In the genomic region with DNA sequence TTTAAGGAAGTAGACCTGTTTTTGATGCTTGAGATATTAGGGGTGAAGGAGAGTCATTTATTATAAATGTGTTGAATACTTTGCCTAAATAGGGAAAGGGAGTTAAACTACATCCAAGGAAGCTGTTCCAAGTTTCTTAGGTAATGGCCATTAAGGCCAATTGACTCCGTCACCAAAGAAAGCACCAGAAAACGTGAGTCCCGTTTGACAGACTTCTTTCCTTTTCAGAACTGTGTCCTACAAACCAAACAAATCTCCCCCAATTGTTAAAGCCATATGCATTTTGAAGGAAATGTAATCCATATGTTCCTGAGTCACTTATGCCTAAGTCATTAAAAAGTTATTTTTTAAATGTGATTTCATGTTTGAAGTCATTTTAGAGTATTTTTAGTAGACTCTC, we compare ENCODE assay signal across 1 cellular context.
TF ChIP-seq lines count a peak whose summit lies in the region.

No MANE protein-coding gene starts in this region.

TF ChIP-seq in SK-N-SH, 30 proteins besides CTCF, POLR2A, EP300 and RAD21 (continued from another document):
- TF ChIP-seq, protein P1, sequence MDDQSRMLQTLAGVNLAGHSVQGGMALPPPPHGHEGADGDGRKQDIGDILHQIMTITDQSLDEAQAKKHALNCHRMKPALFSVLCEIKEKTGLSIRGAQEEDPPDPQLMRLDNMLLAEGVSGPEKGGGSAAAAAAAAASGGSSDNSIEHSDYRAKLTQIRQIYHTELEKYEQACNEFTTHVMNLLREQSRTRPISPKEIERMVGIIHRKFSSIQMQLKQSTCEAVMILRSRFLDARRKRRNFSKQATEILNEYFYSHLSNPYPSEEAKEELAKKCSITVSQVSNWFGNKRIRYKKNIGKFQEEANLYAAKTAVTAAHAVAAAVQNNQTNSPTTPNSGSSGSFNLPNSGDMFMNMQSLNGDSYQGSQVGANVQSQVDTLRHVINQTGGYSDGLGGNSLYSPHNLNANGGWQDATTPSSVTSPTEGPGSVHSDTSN (IDR thresholded peaks at IDR 0.05) = peak; percentile 29
- TF ChIP-seq SMC3 (IDR thresholded peaks at IDR 0.05; ENCODE audit: low read depth, low read length) (no peak), YY1 (IDR thresholded peaks at IDR 0.05; ENCODE audit: low read depth) (no peak), RCOR1 (IDR thresholded peaks at IDR 0.05; ENCODE audit: low read length) (no peak), EZH2phosphoT487 (IDR thresholded peaks at IDR 0.05; ENCODE audit: borderline replicate concordance, low read depth) (no peak), MEF2A (IDR thresholded peaks at IDR 0.05; ENCODE audit: borderline replicate concordance, low read depth) (peak; percentile 51; the same call in 1 of the 2 replicates), TAF1 (IDR thresholded peaks at IDR 0.05; ENCODE audit: borderline replicate concordance, low read depth, low read length) (no peak), NFIC (IDR thresholded peaks at IDR 0.05; ENCODE audit: borderline replicate concordance) (peak; percentile 15; the same call in 1 of the 2 replicates), RFX5 (IDR thresholded peaks at IDR 0.05; ENCODE audit: low read length) (no peak), GABPA (IDR thresholded peaks at IDR 0.05; ENCODE audit: low read depth) (no peak), GATA2 (CRISPR knock-in tag; IDR thresholded peaks at IDR 0.05) (no peak), TCF12 (IDR thresholded peaks at IDR 0.05) (peak; percentile 83), MXI1 (IDR thresholded peaks at IDR 0.05; ENCODE audit: low read depth, low read length) (no peak)
- TF ChIP-seq, protein P2, sequence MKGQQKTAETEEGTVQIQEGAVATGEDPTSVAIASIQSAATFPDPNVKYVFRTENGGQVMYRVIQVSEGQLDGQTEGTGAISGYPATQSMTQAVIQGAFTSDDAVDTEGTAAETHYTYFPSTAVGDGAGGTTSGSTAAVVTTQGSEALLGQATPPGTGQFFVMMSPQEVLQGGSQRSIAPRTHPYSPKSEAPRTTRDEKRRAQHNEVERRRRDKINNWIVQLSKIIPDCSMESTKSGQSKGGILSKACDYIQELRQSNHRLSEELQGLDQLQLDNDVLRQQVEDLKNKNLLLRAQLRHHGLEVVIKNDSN (IDR thresholded peaks at IDR 0.05; ENCODE audit: borderline replicate concordance, low read depth) = no peak
- TF ChIP-seq, protein P3, sequence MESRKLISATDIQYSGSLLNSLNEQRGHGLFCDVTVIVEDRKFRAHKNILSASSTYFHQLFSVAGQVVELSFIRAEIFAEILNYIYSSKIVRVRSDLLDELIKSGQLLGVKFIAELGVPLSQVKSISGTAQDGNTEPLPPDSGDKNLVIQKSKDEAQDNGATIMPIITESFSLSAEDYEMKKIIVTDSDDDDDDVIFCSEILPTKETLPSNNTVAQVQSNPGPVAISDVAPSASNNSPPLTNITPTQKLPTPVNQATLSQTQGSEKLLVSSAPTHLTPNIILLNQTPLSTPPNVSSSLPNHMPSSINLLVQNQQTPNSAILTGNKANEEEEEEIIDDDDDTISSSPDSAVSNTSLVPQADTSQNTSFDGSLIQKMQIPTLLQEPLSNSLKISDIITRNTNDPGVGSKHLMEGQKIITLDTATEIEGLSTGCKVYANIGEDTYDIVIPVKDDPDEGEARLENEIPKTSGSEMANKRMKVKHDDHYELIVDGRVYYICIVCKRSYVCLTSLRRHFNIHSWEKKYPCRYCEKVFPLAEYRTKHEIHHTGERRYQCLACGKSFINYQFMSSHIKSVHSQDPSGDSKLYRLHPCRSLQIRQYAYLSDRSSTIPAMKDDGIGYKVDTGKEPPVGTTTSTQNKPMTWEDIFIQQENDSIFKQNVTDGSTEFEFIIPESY (IDR thresholded peaks at IDR 0.05; ENCODE audit: borderline replicate concordance, low read depth) = no peak
- TF ChIP-seq, protein P4, sequence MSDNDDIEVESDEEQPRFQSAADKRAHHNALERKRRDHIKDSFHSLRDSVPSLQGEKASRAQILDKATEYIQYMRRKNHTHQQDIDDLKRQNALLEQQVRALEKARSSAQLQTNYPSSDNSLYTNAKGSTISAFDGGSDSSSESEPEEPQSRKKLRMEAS (IDR thresholded peaks at IDR 0.05; ENCODE audit: low read depth) = 0 out of 2 replicates have a peak, but pooled peaks have one; percentile 29
TF ChIP-seq in SK-N-SH: peak in this region for 8.
